8 cellular contexts compared by ENCODE assay signal in the genomic region with DNA sequence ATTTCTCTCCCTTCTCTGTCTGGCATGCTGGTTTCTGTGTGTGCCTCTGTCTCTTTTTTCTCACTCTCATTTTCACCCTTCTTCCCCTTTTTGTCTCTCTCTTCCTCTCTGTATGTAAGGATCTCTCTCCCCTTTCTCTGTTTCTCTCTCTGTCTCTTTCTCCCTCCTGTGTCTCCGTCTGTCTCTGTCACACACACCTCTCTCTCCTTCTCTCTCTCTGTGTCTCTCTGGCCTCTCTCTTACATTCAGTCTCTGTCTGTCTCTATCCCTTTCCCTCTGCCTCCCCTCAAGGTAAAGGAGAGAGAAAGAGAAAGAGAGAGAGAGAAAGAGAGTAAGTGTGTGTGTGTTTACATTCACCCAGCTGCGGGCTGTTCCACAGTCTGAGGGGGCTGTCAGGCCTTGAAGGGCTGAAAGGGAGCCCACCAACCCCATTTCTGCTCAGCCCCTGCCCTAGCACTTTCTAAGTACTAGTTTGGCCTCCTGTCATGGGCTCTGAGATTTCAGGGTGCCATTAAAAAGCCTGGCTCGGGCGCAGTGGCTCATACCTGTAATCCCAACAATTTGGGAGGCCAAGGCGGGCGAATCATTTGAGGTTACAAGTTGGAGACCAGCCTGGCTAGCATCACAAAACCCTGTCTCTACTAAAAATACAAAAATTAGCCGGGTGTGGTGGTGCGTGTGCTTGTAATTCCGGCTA. TPM values are rescaled to one million over a fixed set of nuclear protein-coding genes. Genes with fewer than 3 reads are reported as not detected.
DNase-seq lines count a peak whose midpoint lies in the region; ATAC-seq and TF ChIP-seq lines count a peak whose summit lies in the region.

No MANE protein-coding gene starts in this region.

- no peak for TF ChIP-seq EP300 in tibial nerve (IDR thresholded peaks at IDR 0.05)

- WGBS in tibial nerve, 2 donors, result 50 to 65% methylated on average over 8 to 9 of the region's 9 CpGs

- H3K4me3 Mint-ChIP-seq in activated T-cell treated with anti-CD3 and anti-CD28 coated beads, Interleukin-2, amount 50 U/mL, for 72 hours, result peak overlapping the region; percentile 84

- peak overlapping the region; percentile 41 for H3K27ac Mint-ChIP-seq in activated T-cell treated with anti-CD3 and anti-CD28 coated beads, Interleukin-2, amount 50 U/mL, for 72 hours

- peaks cover 22% of the 10 kb centered on the region for H3K4me1 Mint-ChIP-seq in activated T-cell treated with anti-CD3 and anti-CD28 coated beads, Interleukin-2, amount 50 U/mL, for 72 hours (ENCODE audit: low read depth)

- ATAC-seq in activated T-cell treated with anti-CD3 and anti-CD28 coated beads, Interleukin-2, amount 50 U/mL, for 72 hours (replicated peaks in 1 of 2), result peak in 1 of 2 donors; percentile 7
- ATAC-seq in GM21576 (IDR thresholded peaks at IDR 0.05; ENCODE audit: unreplicated experiment) (no peak), HG02763 (IDR thresholded peaks at IDR 0.05; ENCODE audit: unreplicated experiment) (no peak)

- TF ChIP-seq CTCF in RWPE1 (conservative IDR thresholded peaks at IDR 0.05; ENCODE audit: low read depth), result no peak
- TF ChIP-seq CTCF in tibial nerve (IDR thresholded peaks at IDR 0.05), result no peak

- CTCF ChIA-PET in RWPE1 (lab: Yijun Ruan, JAX), result no interaction called here

- peaks cover 17% of the 10 kb centered on the region for H3K27me3 Mint-ChIP-seq in activated T-cell treated with anti-CD3 and anti-CD28 coated beads, Interleukin-2, amount 50 U/mL, for 72 hours (ENCODE audit: low read depth)

- H3K4me1 ChIP-seq in iPS-20b (ENCODE audit: insufficient read depth, low read length) (0 out of 2 replicates have a peak, but pooled peaks cover 2% of the 10 kb centered on the region), tibial nerve (peaks cover 0 to 16% (median 0%) of the 10 kb centered on the region in 4 donors)

- H3K27me3 ChIP-seq in iPS-20b (ENCODE audit: insufficient read depth, low read length), result no peaks in the 10 kb centered on the region
- H3K27me3 ChIP-seq in tibial nerve, result peaks cover 0 to 17% of the 10 kb centered on the region in 2 donors

- H3K4me3 ChIP-seq in iPS-20b (ENCODE audit: low read length) (peak overlapping the region; percentile 76; the same call in 1 of the 2 replicates), tibial nerve (peak overlapping the region in 1 of 4 donors; percentile 49)

- POLR2A ChIA-PET in RWPE1 (lab: Yijun Ruan, JAX; ENCODE audit: low non-redundant PET), result no interaction called here

- no peaks in the 10 kb centered on the region for H3K36me3 ChIP-seq in iPS-20b (ENCODE audit: insufficient read depth, low read depth, low read length)
- peaks cover 0 to 8% (median 0%) of the 10 kb centered on the region in 3 donors for H3K36me3 ChIP-seq in tibial nerve

- no peak for DNase-seq in activated T-cell treated with anti-CD3 and anti-CD28 coated beads, Interleukin-2, amount 50 U/mL, for 72 hours
- DNase-seq in activated T-cell treated with anti-CD3 and anti-CD28 coated beads, Interleukin-2, amount 50 U/mL, for 1 hour, result no peak
- DNase-seq in RWPE1 (ENCODE audit: low spot score), result no peak
- DNase-seq in tibial nerve (ENCODE audit: low spot score in 2 of 2), result no peak
- no peak for DNase-seq in stimulated activated CD4-positive, alpha-beta T cell treated with anti-CD3 and anti-CD28 coated beads, Interleukin-1b, Interleukin-23, amount 100 ng/mL, for 48 hours

- no peak for TF ChIP-seq POLR2A in tibial nerve (IDR thresholded peaks at IDR 0.05)

- H3K27ac ChIP-seq in RWPE1, result peak overlapping the region; percentile 78
- no peak overlapping the region for H3K27ac ChIP-seq in iPS-20b (ENCODE audit: low read length)
- peak overlapping the region; percentile 71 to 91 (median 83) for H3K27ac ChIP-seq in tibial nerve

- no peaks in the 10 kb centered on the region for H3K9me3 Mint-ChIP-seq in activated T-cell treated with anti-CD3 and anti-CD28 coated beads, Interleukin-2, amount 50 U/mL, for 72 hours

- H3K9ac ChIP-seq in iPS-20b (ENCODE audit: low read depth, low read length), result no peak overlapping the region

- no peaks in the 10 kb centered on the region for H3K9me3 ChIP-seq in iPS-20b (ENCODE audit: insufficient read depth, low read depth, low read length)
- no peaks in the 10 kb centered on the region for H3K9me3 ChIP-seq in tibial nerve

- no peaks in the 10 kb centered on the region for H3K36me3 Mint-ChIP-seq in activated T-cell treated with anti-CD3 and anti-CD28 coated beads, Interleukin-2, amount 50 U/mL, for 72 hours (ENCODE audit: insufficient read depth in 2 of 2)

RNA-seq across cellular contexts. Expression of gene TSPYL2, which starts 9.6 kb away (rescaled TPM):
- total RNA-seq in activated T-cell treated with anti-CD3 and anti-CD28 coated beads, Interleukin-2, amount 50 U/mL, for 72 hours, result 10 to 100 TPM; 83.4 to 93.3 TPM
- 100 to 1,000 TPM; 142 to 210 (median 180) TPM for total RNA-seq in tibial nerve

RNA-seq across cellular contexts. Expression of gene KANTR, which starts 21.4 kb away (rescaled TPM):
- total RNA-seq in activated T-cell treated with anti-CD3 and anti-CD28 coated beads, Interleukin-2, amount 50 U/mL, for 72 hours, result 10 to 100 TPM; 10.8 to 11.4 TPM
- 10 to 100 TPM; 26.4 to 37.6 (median 32.2) TPM for total RNA-seq in tibial nerve

RNA-seq across cellular contexts. Expression of gene GPR173, which starts 24.0 kb away (rescaled TPM):
- under 1 TPM; 0.31 to 0.81 TPM for total RNA-seq in activated T-cell treated with anti-CD3 and anti-CD28 coated beads, Interleukin-2, amount 50 U/mL, for 72 hours
- total RNA-seq in tibial nerve, result 10 to 100 TPM in 1 of 4 donors, 1 to 10 TPM in 3; 5.4 to 11.0 (median 8.0) TPM
